Comparison of ENCODE assay signal across 22 cellular contexts in the genomic region with DNA sequence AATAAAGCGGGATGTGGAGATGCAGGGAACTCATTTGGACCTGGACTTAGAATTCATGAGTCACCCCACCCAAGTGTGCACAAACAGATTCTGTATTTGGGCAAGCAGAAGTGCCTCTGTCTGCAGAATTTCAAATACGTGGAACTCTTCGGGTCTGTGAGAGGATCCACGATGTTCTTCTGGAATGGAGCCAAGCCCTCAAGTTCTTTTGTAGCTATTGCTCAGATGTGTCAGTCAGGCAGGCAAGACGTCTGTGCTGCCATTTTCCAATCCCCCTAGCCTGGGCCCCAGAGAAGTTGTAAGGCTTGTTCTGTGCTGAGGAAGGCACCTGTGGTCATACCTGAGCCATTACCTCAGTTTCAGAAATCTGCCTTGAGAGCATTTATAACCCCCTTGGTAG.
DNase-seq lines count a peak whose midpoint lies in the region; ATAC-seq and TF ChIP-seq lines count a peak whose summit lies in the region.
"Had no signal": no experiment of that assay in that cellular context is flagged by ENCODE, and none has a peak within 500 bp of the region (broad histone marks: within the 10 kb centered on the region; RNA-seq: fewer than 3 reads in every experiment).

No MANE protein-coding gene starts in this region.

- no peak overlapping the region for H3K4me2 ChIP-seq in fibroblast of lung (ENCODE audit: extremely low read depth, insufficient read depth, low read length)

- intact Hi-C loops in upper lobe of right lung (cut with DNase I) = no loop called here
- intact Hi-C loops in esophagus squamous epithelium (cut with DNase I) = no loop called here

- no peak for TF ChIP-seq POLR2A in esophagus squamous epithelium (IDR thresholded peaks at IDR 0.05)

- H3K36me3 ChIP-seq in fibroblast of lung (ENCODE audit: control insufficient read depth, insufficient read depth, low read length) = peaks cover 19% of the 10 kb centered on the region
- H3K36me3 ChIP-seq in muscle layer of colon (ENCODE audit: insufficient read depth, low read length) = peaks cover 23% of the 10 kb centered on the region
- H3K36me3 ChIP-seq in upper lobe of right lung = peaks cover 4% of the 10 kb centered on the region
- peaks cover 0 to 19% (median 0%) of the 10 kb centered on the region in 3 donors for H3K36me3 ChIP-seq in esophagus squamous epithelium
- H3K36me3 ChIP-seq: HAP-1 had no signal

- no peak overlapping the region for H3K9ac ChIP-seq in fibroblast of lung (ENCODE audit: insufficient read depth, low read length)
- no peak overlapping the region for H3K9ac ChIP-seq in muscle layer of colon (ENCODE audit: low read length)

- peaks cover 31% of the 10 kb centered on the region for H3K79me2 ChIP-seq in fibroblast of lung (ENCODE audit: control insufficient read depth, insufficient read depth, low read length)

- peaks cover 2% of the 10 kb centered on the region for H3K4me1 ChIP-seq in fibroblast of lung (ENCODE audit: control insufficient read depth, extremely low read depth, insufficient read depth, low read length)
- H3K4me1 ChIP-seq in muscle layer of colon (ENCODE audit: insufficient read depth, low read length) = peaks cover 15% of the 10 kb centered on the region
- H3K4me1 ChIP-seq in upper lobe of right lung = no peaks in the 10 kb centered on the region
- H3K4me1 ChIP-seq in esophagus squamous epithelium = peaks cover 0 to 4% (median 3%) of the 10 kb centered on the region in 3 donors

- WGBS in esophagus squamous epithelium, 2 donors = 51 to 75% methylated on average over 5 of the region's 5 CpGs

- H3K27me3 ChIP-seq in fibroblast of lung (ENCODE audit: control insufficient read depth, insufficient read depth, low read length) (no peaks in the 10 kb centered on the region), muscle layer of colon (ENCODE audit: control insufficient read depth in 1 of 2, insufficient read depth in 2 of 2, low read length in 2 of 2) (no peaks in the 10 kb centered on the region), upper lobe of right lung (no peaks in the 10 kb centered on the region), esophagus squamous epithelium (no peaks in the 10 kb centered on the region)
- H3K27me3 ChIP-seq: BE2C had no signal

- DNase-seq in amniotic epithelial cell (ENCODE audit: low read depth) (peak; percentile 61), fibroblast of lung (ENCODE audit: low read depth in 2 of 2) (peak; percentile 28 to 49), upper lobe of right lung (no peak), esophagus squamous epithelium (lab: John Stamatoyannopoulos, UW) (no peak), NCI-H446 treated with DMSO at 0.1 percent for 48 hours (lab: John Stamatoyannopoulos, UW) (no peak)
- DNase-seq: ACHN; BE2C; Calu3; CD4-positive, alpha-beta memory T cell; DMS53; MV-4-11; NCI-H1417 treated with DMSO at 0.1 percent for 48 hours; NCI-H1930; NCI-H2171 treated with DMSO at 0.1 percent for 48 hours; NCI-H510A; NCI-H774; RPMI8226; SIG-M5 had no signal

- H2AFZ ChIP-seq in fibroblast of lung (ENCODE audit: low read length) = no peak overlapping the region

- ATAC-seq in upper lobe of right lung (peak; percentile 30), HG03135 (IDR thresholded peaks at IDR 0.05; ENCODE audit: unreplicated experiment) (no peak)

- TF ChIP-seq CTCF in fibroblast of lung (conservative IDR thresholded peaks at IDR 0.05 in 1 of 2, IDR thresholded peaks at IDR 0.05 in 1 of 2; ENCODE audit: low read depth in 1 of 2, low read length in 2 of 2) = no peak
- TF ChIP-seq CTCF in upper lobe of right lung (IDR thresholded peaks at IDR 0.05) = no peak
- TF ChIP-seq CTCF in esophagus squamous epithelium (IDR thresholded peaks at IDR 0.05) = no peak

- H3K27ac ChIP-seq in fibroblast of lung (ENCODE audit: insufficient read depth, low read length) = no peak overlapping the region
- peak overlapping the region; percentile 38 for H3K27ac ChIP-seq in muscle layer of colon (ENCODE audit: low read depth, low read length)
- no peak overlapping the region for H3K27ac ChIP-seq in upper lobe of right lung
- no peak overlapping the region for H3K27ac ChIP-seq in esophagus squamous epithelium
- H3K27ac ChIP-seq: HL-60 had no signal

- no peaks in the 10 kb centered on the region for H3K9me3 ChIP-seq in fibroblast of lung (ENCODE audit: control insufficient read depth, insufficient read depth, low read depth, low read length)
- H3K9me3 ChIP-seq in muscle layer of colon (ENCODE audit: low read length) = no peaks in the 10 kb centered on the region
- no peaks in the 10 kb centered on the region for H3K9me3 ChIP-seq in upper lobe of right lung
- H3K9me3 ChIP-seq in esophagus squamous epithelium = no peaks in the 10 kb centered on the region
- H3K9me3 ChIP-seq: BE2C, HAP-1 had no signal

- H4K20me1 ChIP-seq in fibroblast of lung (ENCODE audit: control insufficient read depth, extremely low read depth, insufficient read depth, low read length) = no peaks in the 10 kb centered on the region

- H3K4me3 ChIP-seq in fibroblast of lung (replicated peaks in 1 of 4; ENCODE audit: control extremely low read depth in 1 of 4, insufficient read depth in 1 of 4, low read depth in 3 of 4, low read length in 4 of 4) (no peak overlapping the region), muscle layer of colon (ENCODE audit: low read depth in 1 of 2, low read length in 2 of 2) (no peak overlapping the region), upper lobe of right lung (no peak overlapping the region), esophagus squamous epithelium (no peak overlapping the region)
- H3K4me3 ChIP-seq: HAP-1 had no signal

Comparison
In these comparisons a context has a peak if more than half of its experiments do, and no peak if none do; other contexts are left out.
1. DNase-seq: peak in amniotic epithelial cell (single experiment) and fibroblast of lung (2 of 2); none in upper lobe of right lung (single experiment), esophagus squamous epithelium (single experiment) and NCI-H446 treated with DMSO at 0.1 percent for 48 hours (single experiment).